In genomic region chr18:24052053-24052452, GRCh38 we compare ENCODE assay signal across 13 cellular contexts. TPM values are rescaled to one million over a fixed set of nuclear protein-coding genes. Genes with fewer than 3 reads are reported as not detected.
DNase-seq lines count a peak whose midpoint lies in the region; ATAC-seq and TF ChIP-seq lines count a peak whose summit lies in the region.
"Had no signal": no experiment of that assay in that cellular context is flagged by ENCODE, and none has a peak within 500 bp of the region (broad histone marks: within the 10 kb centered on the region; RNA-seq: fewer than 3 reads in every experiment).

No MANE protein-coding gene starts in this region.

- H3K36me3 Mint-ChIP-seq in activated T-cell treated with anti-CD3 and anti-CD28 coated beads, Interleukin-2, amount 50 U/mL, for 24 hours (ENCODE audit: low read depth) = peaks cover 12% of the 10 kb centered on the region
- peaks cover 8 to 18% of the 10 kb centered on the region in 2 donors for H3K36me3 Mint-ChIP-seq in stimulated activated naive B cell treated with anti-CD40 and anti-IgM and Interleukin-4, amounts not matched to agents 10 μg/mL and 1 μg/mL and 100 μg/mL, for 72 hours
- H3K36me3 Mint-ChIP-seq: brain had no signal

- H3K27ac Mint-ChIP-seq in activated T-cell treated with anti-CD3 and anti-CD28 coated beads, Interleukin-2, amount 50 U/mL, for 24 hours = peak overlapping the region; percentile 86
- peak overlapping the region; percentile 82 for H3K27ac Mint-ChIP-seq in stimulated activated naive B cell treated with anti-CD40 and anti-IgM and Interleukin-4, amounts not matched to agents 10 μg/mL and 1 μg/mL and 100 μg/mL, for 72 hours
- H3K27ac Mint-ChIP-seq: brain had no signal

- no peaks in the 10 kb centered on the region for H3K36me3 ChIP-seq in PC-3 (ENCODE audit: low read depth, low read length)

- H3F3A ChIP-seq in PC-3 (ENCODE audit: low read length, unreplicated experiment) = no peaks in the 10 kb centered on the region

- no peaks in the 10 kb centered on the region for H3K9me2 ChIP-seq in PC-3 (replicated peaks; ENCODE audit: low read length)

- intact Hi-C loops in PC-3 (cut with micrococcal nuclease) = loop anchor here (5.0 kb wide), 1 partner anchor 65 kb away; no protein-coding TSS in a partner anchor

- peaks cover 93% of the 10 kb centered on the region for H3K4me1 Mint-ChIP-seq in activated T-cell treated with anti-CD3 and anti-CD28 coated beads, Interleukin-2, amount 50 U/mL, for 24 hours (ENCODE audit: low read depth)
- peaks cover 45 to 75% of the 10 kb centered on the region in 2 donors for H3K4me1 Mint-ChIP-seq in stimulated activated naive B cell treated with anti-CD40 and anti-IgM and Interleukin-4, amounts not matched to agents 10 μg/mL and 1 μg/mL and 100 μg/mL, for 72 hours

- no peaks in the 10 kb centered on the region for H3K9me3 Mint-ChIP-seq in activated T-cell treated with anti-CD3 and anti-CD28 coated beads, Interleukin-2, amount 50 U/mL, for 24 hours
- peaks cover 0 to 2% of the 10 kb centered on the region in 2 donors for H3K9me3 Mint-ChIP-seq in stimulated activated naive B cell treated with anti-CD40 and anti-IgM and Interleukin-4, amounts not matched to agents 10 μg/mL and 1 μg/mL and 100 μg/mL, for 72 hours
- H3K9me3 Mint-ChIP-seq: brain had no signal

- no peak for DNase-seq in activated T-cell treated with anti-CD3 and anti-CD28 coated beads, Interleukin-2, amount 50 U/mL, for 24 hours
- no peak for DNase-seq in activated T-cell treated with anti-CD3 and anti-CD28 coated beads for 4 hours
- peak; percentile 69 for DNase-seq in PC-3
- peak; percentile 24 for DNase-seq in epithelial cell of esophagus (ENCODE audit: low read depth)
- no peak for DNase-seq in stimulated activated naive B cell treated with anti-CD40 and anti-IgM and Interleukin-4, amounts not matched to agents 10 μg/mL and 1 μg/mL and 100 μg/mL, for 72 hours
- DNase-seq in NCI-H1092 (lab: John Stamatoyannopoulos, UW) = no peak
- DNase-seq in GM13976 (ENCODE audit: low spot score) = no peak
- DNase-seq: DMS153, MM.1S, NCI-H2171 treated with DMSO at 0.1 percent for 48 hours had no signal

- peak; percentile 76 for ATAC-seq in PC-3
- ATAC-seq in stimulated activated naive B cell treated with anti-CD40 and anti-IgM and Interleukin-4, amounts not matched to agents 10 μg/mL and 1 μg/mL and 100 μg/mL, for 72 hours (replicated peaks) = peak; percentile 2 to 6
- no peak for ATAC-seq in GM19455 (IDR thresholded peaks at IDR 0.05; ENCODE audit: unreplicated experiment)

- H3K4me3 Mint-ChIP-seq in activated T-cell treated with anti-CD3 and anti-CD28 coated beads, Interleukin-2, amount 50 U/mL, for 24 hours = peak overlapping the region; percentile 7
- peak overlapping the region; percentile 56 to 61 for H3K4me3 Mint-ChIP-seq in stimulated activated naive B cell treated with anti-CD40 and anti-IgM and Interleukin-4, amounts not matched to agents 10 μg/mL and 1 μg/mL and 100 μg/mL, for 72 hours
- H3K4me3 Mint-ChIP-seq: brain had no signal

- POLR2A ChIA-PET in PC-3 (lab: Charles Lee; ENCODE audit: unreplicated experiment) = no interaction called here

- H3K4me2 ChIP-seq in PC-3 (ENCODE audit: low read length) = peak overlapping the region; percentile 72

- H3K79me2 ChIP-seq in PC-3 (ENCODE audit: low read length) = peaks cover 20% of the 10 kb centered on the region

- no peaks in the 10 kb centered on the region for H3K9me3 ChIP-seq in PC-3 (ENCODE audit: low read length)

- no peaks in the 10 kb centered on the region for H3K27me3 Mint-ChIP-seq in activated T-cell treated with anti-CD3 and anti-CD28 coated beads, Interleukin-2, amount 50 U/mL, for 24 hours
- H3K27me3 Mint-ChIP-seq in stimulated activated naive B cell treated with anti-CD40 and anti-IgM and Interleukin-4, amounts not matched to agents 10 μg/mL and 1 μg/mL and 100 μg/mL, for 72 hours = no peaks in the 10 kb centered on the region

- CTCF ChIA-PET in PC-3 (lab: Charles Lee) = no interaction called here

- peaks cover 22% of the 10 kb centered on the region for H3K4me1 ChIP-seq in PC-3 (ENCODE audit: insufficient read depth, low read length)

- no peaks in the 10 kb centered on the region for H3K27me3 ChIP-seq in PC-3 (ENCODE audit: low read length)

- BruUV-seq in PC-3 (replicated peaks; lab: Mats Ljungman, UMichigan) = no TSS peak

- H2AFZ ChIP-seq in PC-3 (ENCODE audit: low read length) = no peak overlapping the region

- in situ Hi-C loops in GM13976 (cut with MboI; ENCODE audit: low sequenced_read_pairs, unreplicated experiment) = no loop called here

- H3K27ac ChIP-seq in PC-3 (ENCODE audit: low read length) = peak overlapping the region; percentile 84
- H3K27ac ChIP-seq: SK-N-MC had no signal

- peaks cover 3% of the 10 kb centered on the region; the same call in 1 of the 2 replicates for H4K20me1 ChIP-seq in PC-3 (ENCODE audit: low read length)

- H3K4me3 ChIP-seq in PC-3 (ENCODE audit: low read length) = peak overlapping the region; percentile 26; the same call in 1 of the 2 replicates
- no peak overlapping the region for H3K4me3 ChIP-seq in epithelial cell of esophagus (ENCODE audit: low read length)
- H3K4me3 ChIP-seq: SK-N-MC had no signal

- TF ChIP-seq CTCF in PC-3 (conservative IDR thresholded peaks at IDR 0.05; ENCODE audit: low read depth, low read length) (peak; percentile 48), epithelial cell of esophagus (IDR thresholded peaks at IDR 0.05; ENCODE audit: insufficient read depth, low read depth, low read length, missing control alignments) (no peak), GM13976 (IDR thresholded peaks at IDR 0.05; ENCODE audit: borderline replicate concordance, control extremely low read depth, extremely low read depth, insufficient read depth, missing control alignments) (no peak)

- H3K9ac ChIP-seq in PC-3 (ENCODE audit: low read length) = peak overlapping the region; percentile 35; the same call in 1 of the 2 replicates

RNA-seq across cellular contexts. Expression of gene TTC39C, which starts 37.5 kb away (rescaled TPM):
- 24.7 and 26.3 TPM in 2 replicates for total RNA-seq in PC-3 (2014; rRNA removed)

Comparison
In these comparisons a context has a peak if more than half of its experiments do, and no peak if none do; other contexts are left out.
1. DNase-seq: peak in PC-3 (single experiment) and epithelial cell of esophagus (single experiment); none in activated T-cell treated with anti-CD3 and anti-CD28 coated beads, Interleukin-2, amount 50 U/mL, for 24 hours (single experiment), activated T-cell treated with anti-CD3 and anti-CD28 coated beads for 4 hours (single experiment), stimulated activated naive B cell treated with anti-CD40 and anti-IgM and Interleukin-4, amounts not matched to agents 10 μg/mL and 1 μg/mL and 100 μg/mL, for 72 hours (single experiment), NCI-H1092 (single experiment) and GM13976 (single experiment).